ENCODE assay signal across 17 cellular contexts in the genomic region with DNA sequence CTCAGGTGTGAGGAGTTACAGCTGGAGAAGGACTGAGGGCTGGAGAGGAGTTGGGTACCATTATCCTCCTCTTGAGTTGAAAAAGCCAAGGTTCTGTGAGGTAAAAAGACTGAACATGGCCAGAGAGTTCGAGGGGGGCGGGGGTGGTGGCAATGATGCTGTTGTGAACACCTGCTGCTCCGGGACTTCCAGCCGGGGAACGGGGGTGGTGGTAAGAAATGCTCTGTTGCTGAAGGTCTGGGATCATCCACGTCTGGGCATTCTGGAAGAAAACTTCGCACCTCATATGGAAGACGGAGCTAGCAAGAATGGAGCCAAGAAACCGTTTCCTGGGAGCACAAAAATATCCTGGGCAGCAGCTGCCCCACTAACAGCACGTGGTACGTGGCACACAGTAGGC. TPM values are rescaled to one million over a fixed set of nuclear protein-coding genes. Genes with fewer than 3 reads are reported as not detected.
DNase-seq lines count a peak whose midpoint lies in the region; ATAC-seq and TF ChIP-seq lines count a peak whose summit lies in the region.
"Had no signal": no experiment of that assay in that cellular context is flagged by ENCODE, and none has a peak within 500 bp of the region (broad histone marks: within the 10 kb centered on the region; RNA-seq: fewer than 3 reads in every experiment).

No MANE protein-coding gene starts in this region.

- H3K9me3 Mint-ChIP-seq in activated T-cell treated with anti-CD3 and anti-CD28 coated beads, Interleukin-2, amount 50 U/mL, for 72 hours: no peaks in the 10 kb centered on the region
- H3K9me3 Mint-ChIP-seq in stimulated activated naive CD8-positive, alpha-beta T cell treated with anti-CD3 and anti-CD28 coated beads, Interleukin-15, amount 100 ng/mL, for 72 hours: peaks cover 0 to 11% of the 10 kb centered on the region in 2 donors
- peaks cover 0 to 2% (median 0%) of the 10 kb centered on the region in 9 donors for H3K9me3 Mint-ChIP-seq in naive thymus-derived CD8-positive, alpha-beta T cell
- H3K9me3 Mint-ChIP-seq: CD8-positive, alpha-beta T cell had no signal

- no peak for TF ChIP-seq POLR2A in IMR-90 (IDR thresholded peaks at IDR 0.05; ENCODE audit: low read depth, low read length)

- no peak overlapping the region for H4K91ac ChIP-seq in IMR-90 (ENCODE audit: insufficient read depth, low read depth, low read length)

- TF ChIP-seq RAD21 in IMR-90 (IDR thresholded peaks at IDR 0.05; ENCODE audit: low read length): no peak

- no peak overlapping the region for H2BK120ac ChIP-seq in IMR-90 (ENCODE audit: low read depth, low read length)

- H4K8ac ChIP-seq in IMR-90 (ENCODE audit: low read depth in 2 of 2, low read length in 2 of 2): no peak overlapping the region

- in situ Hi-C loops in IMR-90 (cut with MboI; ENCODE audit: low sequenced_read_pairs): no loop called here

- no peak overlapping the region for H4K5ac ChIP-seq in IMR-90 (ENCODE audit: low read depth, low read length)

- no peak overlapping the region for H2BK20ac ChIP-seq in IMR-90 (ENCODE audit: low read depth, low read length)

- H3K9ac ChIP-seq in IMR-90 (ENCODE audit: low read depth, low read length): no peak overlapping the region

- H3K27me3 Mint-ChIP-seq in activated T-cell treated with anti-CD3 and anti-CD28 coated beads, Interleukin-2, amount 50 U/mL, for 72 hours (ENCODE audit: low read depth): peaks cover 26% of the 10 kb centered on the region
- H3K27me3 Mint-ChIP-seq in stimulated activated naive CD8-positive, alpha-beta T cell treated with anti-CD3 and anti-CD28 coated beads, Interleukin-15, amount 100 ng/mL, for 72 hours: peaks cover 51% of the 10 kb centered on the region
- peaks cover 7 to 34% (median 15%) of the 10 kb centered on the region in 5 donors for H3K27me3 Mint-ChIP-seq in naive thymus-derived CD8-positive, alpha-beta T cell

- H3K4me2 ChIP-seq in IMR-90 (ENCODE audit: low read depth, low read length) (no peak overlapping the region), OCI-LY7 (ENCODE audit: low read length) (peak overlapping the region; percentile 31; the same call in 1 of the 2 replicates)
- H3K4me2 ChIP-seq: A549, GM23338 had no signal

- no peak overlapping the region for H3K27ac Mint-ChIP-seq in activated T-cell treated with anti-CD3 and anti-CD28 coated beads, Interleukin-2, amount 50 U/mL, for 72 hours
- H3K27ac Mint-ChIP-seq in stimulated activated naive CD8-positive, alpha-beta T cell treated with anti-CD3 and anti-CD28 coated beads, Interleukin-15, amount 100 ng/mL, for 72 hours: no peak overlapping the region
- peak overlapping the region in 1 of 10 donors; percentile 51 for H3K27ac Mint-ChIP-seq in naive thymus-derived CD8-positive, alpha-beta T cell
- H3K27ac Mint-ChIP-seq: CD8-positive, alpha-beta T cell; GM23338 had no signal

- H3K14ac ChIP-seq in IMR-90 (replicated peaks; ENCODE audit: low read depth, low read length): no peak overlapping the region

- intact Hi-C loops in IMR-90 (cut with micrococcal nuclease): no loop called here
- intact Hi-C loops in OCI-LY7 (cut with micrococcal nuclease; ENCODE audit: unreplicated experiment): no loop called here

- WGBS in IMR-90 (ENCODE audit: extremely low coverage in 2 of 2, insufficient read length in 1 of 2), 2 experiments: 82% methylated on average over 11 of the region's 11 CpGs; no CpG with 5 or more reads in 1 of the 2 experiments

- H3K27ac ChIP-seq in IMR-90 (ENCODE audit: insufficient read depth, low read length) (no peak overlapping the region), OCI-LY7 (ENCODE audit: low read depth, low read length, poor library complexity, severe bottlenecking) (no peak overlapping the region)
- H3K27ac ChIP-seq: A549 had no signal

- no peak for ATAC-seq in activated T-cell treated with anti-CD3 and anti-CD28 coated beads, Interleukin-2, amount 50 U/mL, for 72 hours (replicated peaks in 1 of 2)
- ATAC-seq in IMR-90 (ENCODE audit: low read depth): no peak
- no peak for ATAC-seq in stimulated activated naive CD8-positive, alpha-beta T cell treated with anti-CD3 and anti-CD28 coated beads, Interleukin-15, amount 100 ng/mL, for 72 hours
- ATAC-seq in naive thymus-derived CD8-positive, alpha-beta T cell: no peak
- ATAC-seq: Right ventricle myocardium inferior had no signal

- peak overlapping the region; percentile 55 to 57 for H3K4me3 Mint-ChIP-seq in activated T-cell treated with anti-CD3 and anti-CD28 coated beads, Interleukin-2, amount 50 U/mL, for 72 hours
- H3K4me3 Mint-ChIP-seq in stimulated activated naive CD8-positive, alpha-beta T cell treated with anti-CD3 and anti-CD28 coated beads, Interleukin-15, amount 100 ng/mL, for 72 hours: peak overlapping the region; percentile 63 to 65
- no peak overlapping the region for H3K4me3 Mint-ChIP-seq in naive thymus-derived CD8-positive, alpha-beta T cell
- H3K4me3 Mint-ChIP-seq: CD8-positive, alpha-beta T cell; GM23338 had no signal

- H3K79me1 ChIP-seq in IMR-90 (ENCODE audit: low read depth in 1 of 2, low read length in 2 of 2): no peaks in the 10 kb centered on the region

- H3K4me1 Mint-ChIP-seq in activated T-cell treated with anti-CD3 and anti-CD28 coated beads, Interleukin-2, amount 50 U/mL, for 72 hours (ENCODE audit: low read depth): peaks cover 10% of the 10 kb centered on the region
- H3K4me1 Mint-ChIP-seq in stimulated activated naive CD8-positive, alpha-beta T cell treated with anti-CD3 and anti-CD28 coated beads, Interleukin-15, amount 100 ng/mL, for 72 hours: peaks cover 13% of the 10 kb centered on the region
- peaks cover 6 to 13% (median 9%) of the 10 kb centered on the region in 4 donors for H3K4me1 Mint-ChIP-seq in naive thymus-derived CD8-positive, alpha-beta T cell

- H3K4me3 ChIP-seq in IMR-90 (ENCODE audit: insufficient read depth, low read depth, low read length) (no peak overlapping the region), OCI-LY7 (ENCODE audit: low read depth, low read length, poor library complexity, severe bottlenecking) (no peak overlapping the region)
- H3K4me3 ChIP-seq: A549, GM23338 had no signal

- H3K23ac ChIP-seq in IMR-90 (ENCODE audit: low read depth, low read length): no peak overlapping the region

- DNase-seq in activated T-cell treated with anti-CD3 and anti-CD28 coated beads, Interleukin-2, amount 50 U/mL, for 72 hours: no peak
- DNase-seq in activated T-cell treated with anti-CD3 and anti-CD28 coated beads for 4 hours (no peak), IMR-90 (no peak), OCI-LY7 (ENCODE audit: low spot score) (no peak), globus pallidus (ENCODE audit: low spot score) (no peak)
- DNase-seq in stimulated activated naive CD8-positive, alpha-beta T cell treated with anti-CD3 and anti-CD28 coated beads, Interleukin-15, amount 100 ng/mL, for 72 hours: no peak
- DNase-seq in naive thymus-derived CD8-positive, alpha-beta T cell: no peak
- DNase-seq: Calu3, NCI-H1048, NCI-H1436, NCI-H2029, NCI-H345 had no signal

- no peaks in the 10 kb centered on the region for H3K9me1 ChIP-seq in IMR-90 (ENCODE audit: insufficient read depth, low read length)

- BruUV-seq in IMR-90 (replicated peaks; lab: Mats Ljungman, UMichigan): no TSS peak
- no TSS peak for BruUV-seq in OCI-LY7 (replicated peaks; lab: Mats Ljungman, UMichigan)

- no peaks in the 10 kb centered on the region for H3K36me3 Mint-ChIP-seq in activated T-cell treated with anti-CD3 and anti-CD28 coated beads, Interleukin-2, amount 50 U/mL, for 72 hours (ENCODE audit: insufficient read depth in 2 of 2)
- no peaks in the 10 kb centered on the region for H3K36me3 Mint-ChIP-seq in naive thymus-derived CD8-positive, alpha-beta T cell

- H3K27me3 ChIP-seq in IMR-90 (ENCODE audit: control insufficient read depth, insufficient read depth, low read length): no peaks in the 10 kb centered on the region

- POLR2A ChIA-PET in IMR-90 (lab: Charles Lee; ENCODE audit: unreplicated experiment) (no interaction called here), OCI-LY7 (lab: Charles Lee) (no interaction called here)
- POLR2A ChIA-PET in naive thymus-derived CD8-positive, alpha-beta T cell (lab: Charles Lee): no interaction called here

- no peak overlapping the region for H2AK9ac ChIP-seq in IMR-90 (replicated peaks; ENCODE audit: low read depth, low read length, poor library complexity)

- H4K20me1 ChIP-seq in IMR-90 (ENCODE audit: insufficient read depth, low read length) (no peaks in the 10 kb centered on the region), OCI-LY7 (ENCODE audit: insufficient read depth, low read length) (no peaks in the 10 kb centered on the region)

- no peaks in the 10 kb centered on the region for H3K79me2 ChIP-seq in OCI-LY7 (ENCODE audit: insufficient read depth, low read depth, low read length)

- no peak overlapping the region for H2AK5ac ChIP-seq in IMR-90 (ENCODE audit: low read depth, low read length)

- no peak overlapping the region for H3K4ac ChIP-seq in IMR-90 (ENCODE audit: low read depth, low read length)

- H3K36me3 ChIP-seq in IMR-90 (ENCODE audit: control insufficient read depth, insufficient read depth, low read length) (no peaks in the 10 kb centered on the region), OCI-LY7 (ENCODE audit: insufficient read depth, low read length) (no peaks in the 10 kb centered on the region)

- dilution Hi-C loops in IMR-90 (cut with HindIII; ENCODE audit: low sequenced_read_pairs, unreplicated experiment): no loop called here

- H3K18ac ChIP-seq in IMR-90 (ENCODE audit: low read depth, low read length): no peak overlapping the region

- H3K9me2 ChIP-seq in OCI-LY7 (ENCODE audit: insufficient read depth, low read length): no peaks in the 10 kb centered on the region

- H2BK5ac ChIP-seq in IMR-90 (ENCODE audit: low read depth, low read length, poor library complexity, severe bottlenecking): no peak overlapping the region

- CTCF ChIA-PET in IMR-90 (lab: Yijun Ruan, JAX): no interaction called here
- CTCF ChIA-PET in OCI-LY7 (lab: Charles Lee; ENCODE audit: unreplicated experiment): no interaction called here

- TF ChIP-seq CTCF in IMR-90 (conservative IDR thresholded peaks at IDR 0.05; ENCODE audit: low read depth, low read length) (no peak), OCI-LY7 (conservative IDR thresholded peaks at IDR 0.05; ENCODE audit: low read length) (no peak)

- H3K56ac ChIP-seq in IMR-90 (ENCODE audit: extremely low read depth, insufficient read depth, low read length): no peak overlapping the region

- H3K9me3 ChIP-seq in IMR-90 (ENCODE audit: control insufficient read depth, insufficient read depth, low read length) (no peaks in the 10 kb centered on the region), OCI-LY7 (ENCODE audit: low read length) (no peaks in the 10 kb centered on the region)
- H3K9me3 ChIP-seq: A549 had no signal

- H3K4me1 ChIP-seq in IMR-90 (ENCODE audit: control insufficient read depth, insufficient read depth, low read length) (peaks cover 6% of the 10 kb centered on the region), OCI-LY7 (ENCODE audit: insufficient read depth, low read length, poor library complexity, severe bottlenecking) (no peaks in the 10 kb centered on the region)
- H3K4me1 ChIP-seq: A549 had no signal

- H2BK15ac ChIP-seq in IMR-90 (ENCODE audit: low read depth, low read length): no peak overlapping the region

- H2AFZ ChIP-seq in IMR-90 (replicated peaks; ENCODE audit: low read length, poor library complexity) (peak overlapping the region; percentile 24), OCI-LY7 (ENCODE audit: low read length) (peak overlapping the region; percentile 19; the same call in 1 of the 2 replicates)
- H2AFZ ChIP-seq: GM23338 had no signal

RNA-seq across cellular contexts. Expression of a gene that starts 20.1 kb away (rescaled TPM):
- total RNA-seq in activated T-cell treated with anti-CD3 and anti-CD28 coated beads, Interleukin-2, amount 50 U/mL, for 72 hours: under 1 TPM in 1 of 2 donors, not detected in 1; 0.23 TPM
- total RNA-seq in IMR-90 (2012; rRNA removed): 0.54 and 0.56 TPM in 2 replicates
- polyA plus RNA-seq in IMR-90 (2012; rRNA removed): 2.2 and 2.4 TPM in 2 replicates
- polyA plus RNA-seq in IMR-90 (2012; cell fraction: cytosol; rRNA removed): 1.4 and 4.4 TPM in 2 replicates
- polyA plus RNA-seq in IMR-90 (2012; cell fraction: nucleus; rRNA removed; ENCODE audit: low replicate concordance): 1.0 and 2.3 TPM in 2 replicates
- total RNA-seq in OCI-LY7 (2014; rRNA removed; shearing (Covaris generic)): not detected in 2 replicates
- not detected in 2 replicates for total RNA-seq in OCI-LY7 (2022)
- total RNA-seq in naive thymus-derived CD8-positive, alpha-beta T cell: not detected
- not detected for polyA plus RNA-seq in naive thymus-derived CD8-positive, alpha-beta T cell
- total RNA-seq: CD8-positive, alpha-beta T cell; MCF 10A had no signal

RNA-seq across cellular contexts. Expression of a gene that starts 49.2 kb away (rescaled TPM):
- 1 to 10 TPM; 3.8 to 9.0 TPM for total RNA-seq in activated T-cell treated with anti-CD3 and anti-CD28 coated beads, Interleukin-2, amount 50 U/mL, for 72 hours
- total RNA-seq in IMR-90 (2012; rRNA removed): 18.1 and 18.8 TPM in 2 replicates
- 6.7 and 8.7 TPM in 2 replicates for polyA plus RNA-seq in IMR-90 (2012; rRNA removed)
- 7.9 and 12.1 TPM in 2 replicates for polyA plus RNA-seq in IMR-90 (2012; cell fraction: cytosol; rRNA removed)
- 13.9 and 33.7 TPM in 2 replicates for polyA plus RNA-seq in IMR-90 (2012; cell fraction: nucleus; rRNA removed; ENCODE audit: low replicate concordance)
- not detected in 2 replicates for total RNA-seq in OCI-LY7 (2014; rRNA removed; shearing (Covaris generic))
- total RNA-seq in OCI-LY7 (2022): 0.89 and 1.0 TPM in 2 replicates
- 10 to 100 TPM; 19.6 to 22.6 TPM for total RNA-seq in naive thymus-derived CD8-positive, alpha-beta T cell
- 1 to 10 TPM; 5.5 to 5.8 (median 5.7) TPM for polyA plus RNA-seq in naive thymus-derived CD8-positive, alpha-beta T cell

Comparison
In these comparisons a context has a peak if more than half of its experiments do, and no peak if none do; other contexts are left out.
1. H3K4me3 Mint-ChIP-seq: peak in activated T-cell treated with anti-CD3 and anti-CD28 coated beads, Interleukin-2, amount 50 U/mL, for 72 hours (2 of 2) and stimulated activated naive CD8-positive, alpha-beta T cell treated with anti-CD3 and anti-CD28 coated beads, Interleukin-15, amount 100 ng/mL, for 72 hours (2 of 2); none in naive thymus-derived CD8-positive, alpha-beta T cell (0 of 10).